In the genomic region with DNA sequence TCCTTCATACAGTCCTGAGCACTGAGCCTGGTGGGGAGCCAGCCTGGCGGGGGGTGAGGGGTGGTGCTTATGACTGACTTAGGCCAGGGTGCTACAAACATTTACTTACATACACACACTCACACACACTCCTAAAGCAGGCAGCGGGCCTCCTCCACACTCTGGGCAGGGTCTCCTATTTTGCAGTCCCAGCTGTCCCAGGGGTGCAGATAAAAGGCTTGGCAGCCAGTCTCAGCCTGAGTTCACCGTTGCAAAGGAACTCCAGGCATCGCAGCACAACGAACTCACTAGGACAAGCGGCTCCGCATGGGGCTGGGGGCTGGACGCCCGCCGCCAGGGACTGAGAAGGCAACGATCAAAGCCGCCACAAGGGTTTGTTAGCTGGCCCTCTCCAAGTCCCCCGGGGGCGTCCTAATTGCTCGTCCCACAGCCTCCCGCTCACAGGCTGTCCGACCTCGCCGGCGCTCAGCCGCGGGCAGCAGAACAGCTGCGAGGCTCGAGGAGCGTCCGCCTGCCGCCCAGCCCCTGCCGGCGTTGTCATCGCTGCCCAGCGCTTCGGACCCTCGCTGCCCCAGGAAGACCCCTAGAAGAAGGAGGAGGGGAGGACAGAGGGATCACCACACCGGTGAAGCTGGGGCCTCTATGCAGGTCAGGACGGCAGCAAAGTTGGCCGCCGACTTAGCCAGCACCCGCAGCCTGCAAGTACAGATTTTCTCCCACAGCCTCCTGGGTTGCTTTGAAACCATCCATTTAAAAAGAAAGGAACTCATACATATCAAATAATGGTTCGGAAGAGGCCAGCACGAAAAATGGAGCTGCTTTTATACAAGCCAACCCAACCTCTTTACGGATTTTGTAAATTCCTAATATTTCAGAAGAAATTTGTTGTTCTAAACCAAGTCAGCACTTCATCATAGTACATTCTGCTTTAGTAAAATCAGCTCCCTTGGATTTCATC, we compare ENCODE assay signal across 20 cellular contexts. TPM values are rescaled to one million over a fixed set of nuclear protein-coding genes. Genes with fewer than 3 reads are reported as not detected.
A peak's percentile ranks its signal among the peaks of the same experiment; 100 is the strongest.
DNase-seq lines count a peak whose midpoint lies in the region; ATAC-seq and TF ChIP-seq lines count a peak whose summit lies in the region.
"Had no signal": no experiment of that assay in that cellular context is flagged by ENCODE, and none has a peak within 500 bp of the region (broad histone marks: within the 10 kb centered on the region; RNA-seq: fewer than 3 reads in every experiment).

No MANE protein-coding gene starts in this region.

- H3K36me3 ChIP-seq in HUES48 (ENCODE audit: control insufficient read depth, insufficient read depth, low read length) (no peaks in the 10 kb centered on the region), mesendoderm (ENCODE audit: control insufficient read depth, insufficient read depth, low read length) (no peaks in the 10 kb centered on the region)
- H3K36me3 ChIP-seq: BLaER1 treated with 17β-estradiol and CSF1 and Interleukin-3, amounts not matched to agents 10 nM and 100 nM; gastrocnemius medialis; HAP-1; thoracic aorta had no signal

- H3K27me3 ChIP-seq in HUES48 (ENCODE audit: control insufficient read depth, insufficient read depth, low read length), result peaks cover 100% of the 10 kb centered on the region
- peaks cover 79% of the 10 kb centered on the region for H3K27me3 ChIP-seq in mesendoderm (ENCODE audit: insufficient read depth, low read length, poor library complexity)

- no peak overlapping the region for H2BK15ac ChIP-seq in mesendoderm (replicated peaks; ENCODE audit: low read depth)

- WGBS in mesendoderm (ENCODE audit: extremely low coverage, insufficient coverage, low lambda C conversion rate), result no CpG with 5 or more reads among the region's 41 CpGs

- POLR2A ChIA-PET in activated CD4-positive, alpha-beta T cell treated with anti-CD3 and anti-CD28 coated beads for 36 hours (lab: Charles Lee), result interaction anchor here (0.6 kb wide), 1 partner anchor 11 kb away, joined by 4 read pairs; no protein-coding TSS in a partner anchor

- peaks cover 100% of the 10 kb centered on the region for H3K27me3 Mint-ChIP-seq in brain
- H3K27me3 Mint-ChIP-seq in activated CD4-positive, alpha-beta T cell treated with anti-CD3 and anti-CD28 coated beads for 36 hours, result peaks cover 75% of the 10 kb centered on the region

- no peak overlapping the region for H3K4me2 ChIP-seq in mesendoderm (ENCODE audit: low read length)
- H3K4me2 ChIP-seq: BLaER1 treated with 17β-estradiol and CSF1 and Interleukin-3, amounts not matched to agents 10 nM and 100 nM had no signal

- H3K9me3 Mint-ChIP-seq in brain, result peaks cover 0 to 3% (median 0%) of the 10 kb centered on the region in 5 experiments
- H3K9me3 Mint-ChIP-seq in activated CD4-positive, alpha-beta T cell treated with anti-CD3 and anti-CD28 coated beads for 36 hours (ENCODE audit: low read depth), result no peaks in the 10 kb centered on the region
- H3K9me3 Mint-ChIP-seq: activated naive CD8-positive, alpha-beta T cell treated with anti-CD3 and anti-CD28 coated beads, Interleukin-2, amount 50 U/mL, for 24 hours; activated T-cell treated with anti-CD3 and anti-CD28 coated beads, Interleukin-2, amount 50 U/mL, for 72 hours had no signal

- H3K27ac Mint-ChIP-seq in brain, result peak overlapping the region in 1 of 5 experiments; percentile 22
- H3K27ac Mint-ChIP-seq in activated CD4-positive, alpha-beta T cell treated with anti-CD3 and anti-CD28 coated beads for 36 hours, result no peak overlapping the region
- H3K27ac Mint-ChIP-seq: activated naive CD8-positive, alpha-beta T cell treated with anti-CD3 and anti-CD28 coated beads, Interleukin-2, amount 50 U/mL, for 24 hours; activated T-cell treated with anti-CD3 and anti-CD28 coated beads, Interleukin-2, amount 50 U/mL, for 72 hours; immature natural killer cell had no signal

- H3K36me3 Mint-ChIP-seq in brain, result no peaks in the 10 kb centered on the region
- peaks cover 2% of the 10 kb centered on the region for H3K36me3 Mint-ChIP-seq in activated CD4-positive, alpha-beta T cell treated with anti-CD3 and anti-CD28 coated beads for 36 hours (ENCODE audit: low read depth)

- H3K4me1 ChIP-seq in HUES48 (ENCODE audit: control insufficient read depth, insufficient read depth, low read length), result peaks cover 40% of the 10 kb centered on the region
- H3K4me1 ChIP-seq in mesendoderm (ENCODE audit: control insufficient read depth, low read depth, low read length), result no peaks in the 10 kb centered on the region

- H4K8ac ChIP-seq in mesendoderm (ENCODE audit: low read depth, low read length), result no peak overlapping the region

- H3K79me1 ChIP-seq in mesendoderm (ENCODE audit: low read length), result no peaks in the 10 kb centered on the region

- peak overlapping the region in 4 of 5 experiments; percentile 5 to 89 (median 45) for H3K4me3 Mint-ChIP-seq in brain
- H3K4me3 Mint-ChIP-seq in activated CD4-positive, alpha-beta T cell treated with anti-CD3 and anti-CD28 coated beads for 36 hours, result no peak overlapping the region
- H3K4me3 Mint-ChIP-seq: activated naive CD8-positive, alpha-beta T cell treated with anti-CD3 and anti-CD28 coated beads, Interleukin-2, amount 50 U/mL, for 24 hours; immature natural killer cell had no signal

- no peak overlapping the region for H2BK120ac ChIP-seq in mesendoderm (ENCODE audit: low read depth, low read length)

- peak overlapping the region; percentile 3; the same call in 1 of the 2 replicates for H3K4me3 ChIP-seq in HUES48 (ENCODE audit: low read depth, low read length)
- no peak overlapping the region for H3K4me3 ChIP-seq in mesendoderm (ENCODE audit: low read length)
- H3K4me3 ChIP-seq: BLaER1 treated with 17β-estradiol and CSF1 and Interleukin-3, amounts not matched to agents 10 nM and 100 nM; gastrocnemius medialis; HAP-1; lung; thoracic aorta had no signal

- no peaks in the 10 kb centered on the region for H3K9me3 ChIP-seq in HUES48 (ENCODE audit: control insufficient read depth, insufficient read depth, low read length)
- H3K9me3 ChIP-seq: gastrocnemius medialis, HAP-1, thoracic aorta had no signal

- no peaks in the 10 kb centered on the region for H3K79me2 ChIP-seq in mesendoderm (ENCODE audit: control insufficient read depth, insufficient read depth, low read length)

- no peak overlapping the region for H3K18ac ChIP-seq in mesendoderm (ENCODE audit: low read length)

- H2AK5ac ChIP-seq in mesendoderm (ENCODE audit: low read length), result no peak overlapping the region

- H3K9ac ChIP-seq in HUES48 (ENCODE audit: low read depth, low read length) (no peak overlapping the region), mesendoderm (ENCODE audit: low read length) (no peak overlapping the region)
- H3K9ac ChIP-seq: BLaER1 treated with 17β-estradiol and CSF1 and Interleukin-3, amounts not matched to agents 10 nM and 100 nM had no signal

- H3K4me1 Mint-ChIP-seq in brain, result peaks cover 36% of the 10 kb centered on the region
- peaks cover 10% of the 10 kb centered on the region for H3K4me1 Mint-ChIP-seq in activated CD4-positive, alpha-beta T cell treated with anti-CD3 and anti-CD28 coated beads for 36 hours

- no peak overlapping the region for H3K4ac ChIP-seq in mesendoderm (ENCODE audit: low read depth, low read length)

- no peak overlapping the region for H2BK5ac ChIP-seq in mesendoderm (ENCODE audit: low read length)

- H3K56ac ChIP-seq in mesendoderm (ENCODE audit: low read length), result no peak overlapping the region

- H4K5ac ChIP-seq in mesendoderm (ENCODE audit: low read length), result no peak overlapping the region

- no peak overlapping the region for H3K23ac ChIP-seq in mesendoderm (ENCODE audit: low read length)

- ATAC-seq in HG03521 (IDR thresholded peaks at IDR 0.05; ENCODE audit: unreplicated experiment), result no peak
- ATAC-seq in HG02973 (IDR thresholded peaks at IDR 0.05; ENCODE audit: unreplicated experiment), result no peak
- ATAC-seq in activated CD4-positive, alpha-beta T cell treated with anti-CD3 and anti-CD28 coated beads for 36 hours, result no peak
- ATAC-seq: activated naive CD8-positive, alpha-beta T cell treated with anti-CD3 and anti-CD28 coated beads, Interleukin-2, amount 50 U/mL, for 24 hours; gastrocnemius medialis; naive thymus-derived CD8-positive, alpha-beta T cell had no signal

- intact Hi-C loops in activated CD4-positive, alpha-beta T cell treated with anti-CD3 and anti-CD28 coated beads for 36 hours (cut with DNase I, micrococcal nuclease), result loop anchor here in 1 of 2 experiments (2.0 kb wide), 1 partner anchor 16 kb away; no protein-coding TSS in a partner anchor

- no peak overlapping the region for H3K27ac ChIP-seq in HUES48 (ENCODE audit: low read depth, low read length)
- H3K27ac ChIP-seq in mesendoderm (ENCODE audit: low read depth, low read length), result no peak overlapping the region
- H3K27ac ChIP-seq: BLaER1 treated with 17β-estradiol and CSF1 and Interleukin-3, amounts not matched to agents 10 nM and 100 nM; gastrocnemius medialis; thoracic aorta had no signal

- no peak for TF ChIP-seq CTCF in brain (conservative IDR thresholded peaks at IDR 0.05)

- CTCF ChIA-PET in activated CD4-positive, alpha-beta T cell treated with anti-CD3 and anti-CD28 coated beads for 36 hours (lab: Charles Lee), result interaction anchor here (0.6 to 1.4 kb wide), 6 partner anchors 10 to 336 kb away, joined by 3 to 4 read pairs (median 3); no protein-coding TSS in a partner anchor

- DNase-seq in ELF-1 (ENCODE audit: low read depth, low spot score) (peak; percentile 92), mesendoderm (peak; percentile 71)
- no peak for DNase-seq in effector CD8-positive, alpha-beta T cell (lab: John Stamatoyannopoulos, UW)
- no peak for DNase-seq in activated CD4-positive, alpha-beta T cell treated with anti-CD3 and anti-CD28 coated beads for 36 hours
- DNase-seq: activated CD4-positive, alpha-beta T cell treated with anti-CD3 and anti-CD28 coated beads, Interleukin-2, amount 50 U/mL, for 48 hours; activated naive CD8-positive, alpha-beta T cell treated with anti-CD3 and anti-CD28 coated beads, Interleukin-2, amount 50 U/mL, for 24 hours; activated T-cell treated with anti-CD3 and anti-CD28 coated beads, Interleukin-2, amount 50 U/mL, for 72 hours; central memory CD4-positive, alpha-beta T cell; gastrocnemius medialis; immature natural killer cell; naive thymus-derived CD8-positive, alpha-beta T cell; NCI-H446 treated with DMSO at 0.1 percent for 48 hours had no signal

RNA-seq across cellular contexts. Expression of gene BARHL2, which starts 6.2 kb away (rescaled TPM):
- polyA plus RNA-seq in brain (ENCODE audit: insufficient read depth, low read depth, low replicate concordance), result 1.3 TPM
- polyA plus RNA-seq in mesendoderm (2013, experiment 1 of 2), result 0.01 TPM
- 0.06 TPM for polyA plus RNA-seq in mesendoderm (2013, experiment 2 of 2)
- total RNA-seq in activated CD4-positive, alpha-beta T cell treated with anti-CD3 and anti-CD28 coated beads for 36 hours, result not detected
- total RNA-seq: activated T-cell treated with anti-CD3 and anti-CD28 coated beads, Interleukin-2, amount 50 U/mL, for 72 hours; gastrocnemius medialis; lung; naive thymus-derived CD8-positive, alpha-beta T cell; thoracic aorta had no signal
- polyA plus RNA-seq: immature natural killer cell; lung; naive thymus-derived CD8-positive, alpha-beta T cell had no signal

Comparison
In these comparisons a context has a peak if more than half of its experiments do, and no peak if none do; other contexts are left out.
1. DNase-seq: peak in ELF-1 (single experiment) and mesendoderm (single experiment); none in effector CD8-positive, alpha-beta T cell (single experiment) and activated CD4-positive, alpha-beta T cell treated with anti-CD3 and anti-CD28 coated beads for 36 hours (single experiment).